24 cellular contexts compared by ENCODE assay signal in genomic region chr11:87753143-87753542, GRCh38.
"Had no signal": no experiment of that assay in that cellular context is flagged by ENCODE, and none has a peak within 500 bp of the region (broad histone marks: within the 10 kb centered on the region; RNA-seq: fewer than 3 reads in every experiment).

No MANE protein-coding gene starts in this region.

- H3K36me3 ChIP-seq: colonic mucosa, esophagus muscularis mucosa, esophagus squamous epithelium, gastrocnemius medialis, gastroesophageal sphincter, heart left ventricle, heart right ventricle had no signal

- H3K27me3 ChIP-seq: colonic mucosa, dorsolateral prefrontal cortex, esophagus muscularis mucosa, esophagus squamous epithelium, foreskin keratinocyte, gastrocnemius medialis, gastroesophageal sphincter, heart left ventricle, heart right ventricle had no signal

- H3K27ac ChIP-seq: colonic mucosa, coronary artery, dorsolateral prefrontal cortex, epithelial cell of prostate, esophagus muscularis mucosa, esophagus squamous epithelium, foreskin keratinocyte, gastrocnemius medialis, gastroesophageal sphincter, heart left ventricle, heart right ventricle had no signal

- H3K4me1 ChIP-seq: colonic mucosa, esophagus muscularis mucosa, esophagus squamous epithelium, foreskin keratinocyte, gastrocnemius medialis, gastroesophageal sphincter, heart left ventricle, heart right ventricle had no signal

- DNase-seq: colonic mucosa; cortex of kidney; dermis blood vessel endothelial cell; dorsolateral prefrontal cortex; effector CD4-positive, alpha-beta T cell; effector CD8-positive, alpha-beta T cell; effector memory CD4-positive, alpha-beta T cell; effector memory CD8-positive, alpha-beta T cell; endodermal cell; erythroblast; esophagus squamous epithelium; foreskin fibroblast; foreskin keratinocyte; foreskin melanocyte; gastrocnemius medialis; glutamatergic neuron; head of caudate nucleus; heart left ventricle; heart right ventricle had no signal

- H3K4me3 ChIP-seq: colonic mucosa, coronary artery, dorsolateral prefrontal cortex, esophagus muscularis mucosa, esophagus squamous epithelium, gastrocnemius medialis, gastroesophageal sphincter, heart left ventricle, heart right ventricle had no signal

- ATAC-seq: effector memory CD8-positive, alpha-beta T cell; esophagus mucosa; foreskin keratinocyte; gastrocnemius medialis; gastroesophageal sphincter; heart left ventricle; heart right ventricle had no signal

- H3K9me3 ChIP-seq: colonic mucosa, esophagus muscularis mucosa, esophagus squamous epithelium, gastrocnemius medialis, gastroesophageal sphincter, heart left ventricle had no signal
